ENCODE assay signal across 26 cellular contexts in the genomic region with DNA sequence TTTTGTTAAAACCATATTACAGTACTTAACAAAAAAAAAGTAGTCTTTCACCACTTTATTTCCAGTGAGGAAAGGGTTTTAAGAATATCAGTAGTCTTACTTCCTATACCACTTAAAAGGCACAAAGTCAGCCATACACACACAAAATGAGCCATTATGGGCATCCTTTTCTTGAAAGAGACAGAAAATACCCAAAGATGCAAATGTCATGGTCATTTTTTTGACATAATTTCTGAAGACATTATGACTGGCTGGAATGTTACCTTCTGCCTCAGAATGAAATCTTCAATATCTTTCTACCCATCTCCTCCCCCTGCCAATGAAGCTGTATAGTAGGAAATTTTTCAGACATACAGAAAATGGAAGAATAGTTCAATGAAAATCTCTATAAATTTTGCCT.
DNase-seq lines count a peak whose midpoint lies in the region; ATAC-seq, FAIRE-seq and TF ChIP-seq lines count a peak whose summit lies in the region.
"Had no signal": no experiment of that assay in that cellular context is flagged by ENCODE, and none has a peak within 500 bp of the region (broad histone marks: within the 10 kb centered on the region; RNA-seq: fewer than 3 reads in every experiment).

No MANE protein-coding gene starts in this region.

- H3K36me3 Mint-ChIP-seq in MCF 10A (ENCODE audit: insufficient read depth, unreplicated experiment) (peaks cover 15% of the 10 kb centered on the region), mesothelial cell of epicardium (peaks cover 17% of the 10 kb centered on the region)
- peaks cover 14% of the 10 kb centered on the region for H3K36me3 Mint-ChIP-seq in activated CD8-positive, alpha-beta T cell treated with anti-CD3 and anti-CD28 coated beads for 36 hours (ENCODE audit: low read depth)
- H3K36me3 Mint-ChIP-seq: natural killer cell treated with Interleukin-12 subunit alpha and Interleukin-12 subunit beta and Interleukin-15 and Interleukin-18, amount 100 ng/mL, for 72 hours had no signal

- TF ChIP-seq POLR2A in breast epithelium (IDR thresholded peaks at IDR 0.05) (no peak), H54 (IDR thresholded peaks at IDR 0.05; ENCODE audit: low read depth, low read length) (no peak)

- H3K9me3 Mint-ChIP-seq in MCF 10A (ENCODE audit: unreplicated experiment) (no peaks in the 10 kb centered on the region), mesothelial cell of epicardium (no peaks in the 10 kb centered on the region)
- H3K9me3 Mint-ChIP-seq in activated CD8-positive, alpha-beta T cell treated with anti-CD3 and anti-CD28 coated beads for 36 hours: no peaks in the 10 kb centered on the region
- H3K9me3 Mint-ChIP-seq: CD8-positive, alpha-beta T cell; H9; natural killer cell treated with Interleukin-12 subunit alpha and Interleukin-12 subunit beta and Interleukin-15 and Interleukin-18, amount 100 ng/mL, for 72 hours had no signal

- H3K27me3 Mint-ChIP-seq in MCF 10A (ENCODE audit: insufficient read depth, unreplicated experiment) (no peaks in the 10 kb centered on the region), mesothelial cell of epicardium (ENCODE audit: low read depth) (no peaks in the 10 kb centered on the region)
- no peaks in the 10 kb centered on the region for H3K27me3 Mint-ChIP-seq in activated CD8-positive, alpha-beta T cell treated with anti-CD3 and anti-CD28 coated beads for 36 hours
- H3K27me3 Mint-ChIP-seq: natural killer cell treated with Interleukin-12 subunit alpha and Interleukin-12 subunit beta and Interleukin-15 and Interleukin-18, amount 100 ng/mL, for 72 hours had no signal

- intact Hi-C loops in MCF 10A (cut with micrococcal nuclease) (no loop called here), breast epithelium (cut with DNase I; ENCODE audit: low total_unique reads) (no loop called here)
- intact Hi-C loops in activated CD8-positive, alpha-beta T cell treated with anti-CD3 and anti-CD28 coated beads for 36 hours (cut with micrococcal nuclease): no loop called here

- H3K27me3 ChIP-seq in breast epithelium (no peaks in the 10 kb centered on the region), small intestine (ENCODE audit: control insufficient read depth in 2 of 2, insufficient read depth in 2 of 2, low read length in 2 of 2) (no peaks in the 10 kb centered on the region)
- H3K27me3 ChIP-seq: right lobe of liver, suprapubic skin, vagina had no signal

- H3K4me3 ChIP-seq in breast epithelium (no peak overlapping the region), small intestine (ENCODE audit: low read depth in 1 of 2, low read length in 2 of 2) (no peak overlapping the region)
- H3K4me3 ChIP-seq: right lobe of liver, suprapubic skin, vagina had no signal

- no TSS peak for BruUV-seq in MCF 10A (replicated peaks; lab: Mats Ljungman, UMichigan)

- DNase-seq in MCF 10A (ENCODE audit: unreplicated experiment) (no peak), breast epithelium (ENCODE audit: low spot score in 2 of 2) (no peak), mesothelial cell of epicardium (ENCODE audit: low spot score in 2 of 2, unreplicated experiment in 2 of 2) (no peak), small intestine (no peak), HT-29 (ENCODE audit: low spot score) (no peak), H54 (ENCODE audit: insufficient read length, low spot score) (no peak)
- no peak for DNase-seq in activated CD8-positive, alpha-beta T cell treated with anti-CD3 and anti-CD28 coated beads for 36 hours
- DNase-seq: activated CD4-positive, CD25-positive, alpha-beta regulatory T cell; activated gamma-delta T cell; AML-193; aorta; CD8-positive, alpha-beta T cell; central memory CD4-positive, alpha-beta T cell; DMS153; GDM1; glutamatergic neuron; H9; left colon; NCI-H1694 treated with DMSO at 0.1 percent for 48 hours; NCI-H526 treated with DMSO at 0.1 percent for 48 hours; right lobe of liver had no signal

- FAIRE-seq in small intestine (lab: Jason Lieb, UNC) (no peak), H54 (lab: Jason Lieb, UNC) (no peak)
- FAIRE-seq: HTR-8/SVneo had no signal

- H3K27ac Mint-ChIP-seq in MCF 10A (ENCODE audit: low read depth, unreplicated experiment): peak overlapping the region; percentile 61
- H3K27ac Mint-ChIP-seq in activated CD8-positive, alpha-beta T cell treated with anti-CD3 and anti-CD28 coated beads for 36 hours: peak overlapping the region; percentile 31
- H3K27ac Mint-ChIP-seq in mesothelial cell of epicardium: peak overlapping the region; percentile 73
- H3K27ac Mint-ChIP-seq: CD8-positive, alpha-beta T cell; natural killer cell treated with Interleukin-12 subunit alpha and Interleukin-12 subunit beta and Interleukin-15 and Interleukin-18, amount 100 ng/mL, for 72 hours had no signal

- H3K27ac ChIP-seq in breast epithelium (no peak overlapping the region), small intestine (ENCODE audit: low read depth in 1 of 2, low read length in 1 of 2) (no peak overlapping the region)
- H3K27ac ChIP-seq: KMS-11, right lobe of liver, suprapubic skin, vagina had no signal

- peak; percentile 57 for ATAC-seq in activated CD8-positive, alpha-beta T cell treated with anti-CD3 and anti-CD28 coated beads for 36 hours
- ATAC-seq: CD8-positive, alpha-beta T cell; left colon had no signal

- TF ChIP-seq CTCF in MCF 10A (IDR thresholded peaks at IDR 0.05; ENCODE audit: unreplicated experiment) (no peak), breast epithelium (IDR thresholded peaks at IDR 0.05) (no peak), mesothelial cell of epicardium (IDR thresholded peaks at IDR 0.05; ENCODE audit: unreplicated experiment) (no peak)
- TF ChIP-seq CTCF in activated CD8-positive, alpha-beta T cell treated with anti-CD3 and anti-CD28 coated beads for 36 hours (IDR thresholded peaks at IDR 0.05): no peak

- no peaks in the 10 kb centered on the region for H3K4me1 ChIP-seq in breast epithelium
- no peaks in the 10 kb centered on the region for H3K4me1 ChIP-seq in small intestine (ENCODE audit: control insufficient read depth in 2 of 2, insufficient read depth in 1 of 2, low read depth in 1 of 2, low read length in 1 of 2)
- H3K4me1 ChIP-seq: vagina had no signal

- H3K36me3 ChIP-seq in breast epithelium: no peaks in the 10 kb centered on the region
- H3K36me3 ChIP-seq in small intestine (ENCODE audit: control insufficient read depth in 2 of 2, insufficient read depth in 2 of 2, low read length in 2 of 2): no peaks in the 10 kb centered on the region
- H3K36me3 ChIP-seq: right lobe of liver, vagina had no signal

- no peak overlapping the region for H3K4me3 Mint-ChIP-seq in MCF 10A (ENCODE audit: unreplicated experiment)
- no peak overlapping the region for H3K4me3 Mint-ChIP-seq in activated CD8-positive, alpha-beta T cell treated with anti-CD3 and anti-CD28 coated beads for 36 hours
- H3K4me3 Mint-ChIP-seq in mesothelial cell of epicardium: no peak overlapping the region
- H3K4me3 Mint-ChIP-seq: CD8-positive, alpha-beta T cell; H9; natural killer cell treated with Interleukin-12 subunit alpha and Interleukin-12 subunit beta and Interleukin-15 and Interleukin-18, amount 100 ng/mL, for 72 hours had no signal

- POLR2A ChIA-PET in MCF 10A (lab: Yijun Ruan, JAX): interaction anchor here (0.8 to 4.6 kb wide), 11 partner anchors 9 to 178 kb away, joined by 3 to 15 read pairs (median 5); no protein-coding TSS in a partner anchor
- POLR2A ChIA-PET in activated CD8-positive, alpha-beta T cell treated with anti-CD3 and anti-CD28 coated beads for 36 hours (lab: Charles Lee): no interaction called here

- CTCF ChIA-PET in MCF 10A (lab: Yijun Ruan, JAX): interaction anchor here (0.7 to 2.6 kb wide), 3 partner anchors 9 to 171 kb away, joined by 3 to 8 read pairs (median 5); no protein-coding TSS in a partner anchor
- CTCF ChIA-PET in activated CD8-positive, alpha-beta T cell treated with anti-CD3 and anti-CD28 coated beads for 36 hours (lab: Charles Lee): interaction anchor here (1.0 to 2.0 kb wide), 4 partner anchors 15 to 293 kb away, joined by 3 to 7 read pairs (median 6); no protein-coding TSS in a partner anchor

- H3K9me3 ChIP-seq in breast epithelium (no peaks in the 10 kb centered on the region), small intestine (ENCODE audit: control insufficient read depth, low read depth) (no peaks in the 10 kb centered on the region)
- H3K9me3 ChIP-seq: right lobe of liver, suprapubic skin, vagina had no signal

- no peaks in the 10 kb centered on the region for H3K4me1 Mint-ChIP-seq in MCF 10A (ENCODE audit: insufficient read depth, unreplicated experiment)
- peaks cover 37% of the 10 kb centered on the region for H3K4me1 Mint-ChIP-seq in activated CD8-positive, alpha-beta T cell treated with anti-CD3 and anti-CD28 coated beads for 36 hours (ENCODE audit: low read depth)
- peaks cover 23% of the 10 kb centered on the region for H3K4me1 Mint-ChIP-seq in mesothelial cell of epicardium
